18 cellular contexts compared by ENCODE assay signal in genomic region chr5:38099205-38100144, GRCh38.
"Had no signal": no experiment of that assay in that cellular context is flagged by ENCODE, and none has a peak within 500 bp of the region (broad histone marks: within the 10 kb centered on the region; RNA-seq: fewer than 3 reads in every experiment).

No MANE protein-coding gene starts in this region.

- DNase-seq: cortex of kidney; dorsolateral prefrontal cortex; effector CD8-positive, alpha-beta T cell; gastrocnemius medialis; heart right ventricle; hypothalamus; mammary epithelial cell; mucosa of descending colon; naive thymus-derived CD8-positive, alpha-beta T cell; nucleus accumbens; ovary; stimulated activated CD4-positive, alpha-beta T cell treated with anti-CD3 and anti-CD28 coated beads, Interleukin-2, amount 100 ng/mL, for 48 hours; stimulated activated naive CD4-positive, alpha-beta T cell treated with Interleukin-2 at 50 U/mL for 16 hours; trophoblast cell had no signal

- H3K4me3 ChIP-seq: dorsolateral prefrontal cortex, gastrocnemius medialis, heart right ventricle, mucosa of descending colon, ovary, right atrium auricular region, smooth muscle cell had no signal

- H3K27me3 ChIP-seq: gastrocnemius medialis, heart right ventricle, ovary, right atrium auricular region had no signal

- H3K36me3 ChIP-seq: gastrocnemius medialis, heart right ventricle, ovary, right atrium auricular region had no signal

- H3K27ac ChIP-seq: dorsolateral prefrontal cortex, gastrocnemius medialis, heart right ventricle, ovary, right atrium auricular region had no signal

- H3K4me1 ChIP-seq: gastrocnemius medialis, heart right ventricle, right atrium auricular region had no signal

- H3K9me3 ChIP-seq: gastrocnemius medialis, heart right ventricle, mucosa of descending colon, ovary, right atrium auricular region had no signal

- FAIRE-seq: endometrium, islet of Langerhans had no signal

- H3K4me2 ChIP-seq: smooth muscle cell had no signal
